Comparison of ENCODE assay signal across 12 cellular contexts in the genomic region with DNA sequence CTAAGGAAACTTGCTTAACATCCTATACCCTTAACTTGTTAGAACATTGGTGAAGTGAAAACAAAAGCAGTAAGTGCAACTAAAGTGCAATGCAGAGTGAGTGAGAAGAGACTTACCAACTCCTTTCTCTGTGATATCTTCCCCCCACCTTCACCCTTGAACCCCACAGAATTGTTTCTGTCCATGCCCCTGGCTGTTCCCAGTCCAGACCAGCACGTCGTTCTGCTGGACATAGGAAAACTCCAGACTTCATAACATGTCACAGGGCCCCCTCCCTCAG.
DNase-seq lines count a peak whose midpoint lies in the region; ATAC-seq and TF ChIP-seq lines count a peak whose summit lies in the region.
"Had no signal": no experiment of that assay in that cellular context is flagged by ENCODE, and none has a peak within 500 bp of the region (broad histone marks: within the 10 kb centered on the region; RNA-seq: fewer than 3 reads in every experiment).

No MANE protein-coding gene starts in this region.

- 77 to 80% methylated on average over 2 of the region's 2 CpGs for WGBS in heart right ventricle, 2 donors
- 94% methylated on average over 2 of the region's 2 CpGs for WGBS in suprapubic skin

- no peaks in the 10 kb centered on the region for H3K27me3 ChIP-seq in right atrium auricular region
- no peaks in the 10 kb centered on the region for H3K27me3 ChIP-seq in heart right ventricle
- H3K27me3 ChIP-seq in suprapubic skin = no peaks in the 10 kb centered on the region
- H3K27me3 ChIP-seq in neural progenitor cell = no peaks in the 10 kb centered on the region

- no peak overlapping the region for H3K9ac ChIP-seq in neural progenitor cell

- no peak overlapping the region for H3K4me2 ChIP-seq in neural progenitor cell

- POLR2A ChIA-PET in activated naive CD8-positive, alpha-beta T cell treated with anti-CD3 and anti-CD28 coated beads, Interleukin-2, amount 10 ng/mL, durations not matched to agents 7 days and 5 days (lab: Charles Lee) = interaction anchor here (0.5 to 32.0 kb wide), 7 partner anchors 11 to 610 kb away, joined by 3 to 652 read pairs (median 5); no protein-coding TSS in a partner anchor

- DNase-seq in right atrium auricular region (ENCODE audit: low spot score) (no peak), heart right ventricle (no peak), suprapubic skin (ENCODE audit: low spot score in 2 of 2) (no peak), neural progenitor cell (ENCODE audit: low spot score) (no peak), NOMO-1 (lab: John Stamatoyannopoulos, UW; ENCODE audit: unreplicated experiment in 2 of 2) (no peak)
- DNase-seq in activated naive CD8-positive, alpha-beta T cell treated with anti-CD3 and anti-CD28 coated beads, Interleukin-2, amount 10 ng/mL, durations not matched to agents 7 days and 5 days = no peak
- DNase-seq in activated CD4-positive, CD25-positive, alpha-beta regulatory T cell (lab: John Stamatoyannopoulos, UW) = no peak
- DNase-seq: DMS79 treated with DMSO at 0.1 percent for 48 hours; NCI-H187 treated with DMSO at 0.1 percent for 48 hours; stimulated activated CD4-positive, alpha-beta T cell treated with anti-CD3 and anti-CD28 coated beads, Interleukin-2, amount 100 ng/mL, for 24 hours; stimulated activated naive CD4-positive, alpha-beta T cell treated with Interleukin-2 at 50 U/mL for 16 hours had no signal

- H3K79me2 ChIP-seq in neural progenitor cell (ENCODE audit: low read depth) = no peaks in the 10 kb centered on the region

- no peaks in the 10 kb centered on the region for H3F3A ChIP-seq in neural progenitor cell (ENCODE audit: low read depth)

- no peak for ATAC-seq in heart right ventricle
- ATAC-seq in HG03354 (IDR thresholded peaks at IDR 0.05; ENCODE audit: poor library complexity, severe bottlenecking, unreplicated experiment) = peak; percentile 31
- no peak for ATAC-seq in activated naive CD8-positive, alpha-beta T cell treated with anti-CD3 and anti-CD28 coated beads, Interleukin-2, amount 10 ng/mL, durations not matched to agents 7 days and 5 days (ENCODE audit: low read depth)

- H3K4me3 ChIP-seq in right atrium auricular region (no peak overlapping the region), heart right ventricle (peak overlapping the region in 1 of 10 donors; percentile 16), suprapubic skin (no peak overlapping the region), neural progenitor cell (no peak overlapping the region)

- no peaks in the 10 kb centered on the region for H3K36me3 ChIP-seq in right atrium auricular region
- no peaks in the 10 kb centered on the region for H3K36me3 ChIP-seq in heart right ventricle
- H3K36me3 ChIP-seq in suprapubic skin = no peaks in the 10 kb centered on the region
- H3K36me3 ChIP-seq in neural progenitor cell = no peaks in the 10 kb centered on the region

- H3K27ac Mint-ChIP-seq in activated naive CD8-positive, alpha-beta T cell treated with anti-CD3 and anti-CD28 coated beads, Interleukin-2, amount 10 ng/mL, durations not matched to agents 7 days and 5 days = peak overlapping the region; percentile 93
- no peak overlapping the region for H3K27ac Mint-ChIP-seq in neural progenitor cell

- TF ChIP-seq POLR2A in suprapubic skin (IDR thresholded peaks at IDR 0.05) = no peak

- H3K4me1 Mint-ChIP-seq in activated naive CD8-positive, alpha-beta T cell treated with anti-CD3 and anti-CD28 coated beads, Interleukin-2, amount 10 ng/mL, durations not matched to agents 7 days and 5 days = peaks cover 9% of the 10 kb centered on the region
- H3K4me1 Mint-ChIP-seq in neural progenitor cell = peaks cover 27% of the 10 kb centered on the region

- no peaks in the 10 kb centered on the region for H3K9me3 ChIP-seq in right atrium auricular region
- H3K9me3 ChIP-seq in heart right ventricle = no peaks in the 10 kb centered on the region
- H3K9me3 ChIP-seq in suprapubic skin = no peaks in the 10 kb centered on the region
- H3K9me3 ChIP-seq in neural progenitor cell (ENCODE audit: low read depth) = no peaks in the 10 kb centered on the region

- peak overlapping the region; percentile 74 to 91 for H3K27ac ChIP-seq in right atrium auricular region
- H3K27ac ChIP-seq in heart right ventricle = peak overlapping the region in 3 of 10 donors; percentile 25 to 77 (median 44)
- H3K27ac ChIP-seq in suprapubic skin = peak overlapping the region; percentile 82
- no peak overlapping the region for H3K27ac ChIP-seq in neural progenitor cell

- intact Hi-C loops in heart right ventricle (cut with DNase I) = no loop called here

- H4K20me1 ChIP-seq in neural progenitor cell (ENCODE audit: low read depth) = no peaks in the 10 kb centered on the region

- H3K4me1 ChIP-seq in right atrium auricular region = peaks cover 0 to 50% of the 10 kb centered on the region in 2 donors
- H3K4me1 ChIP-seq in heart right ventricle = peaks cover 0 to 33% (median 4%) of the 10 kb centered on the region in 9 donors
- peaks cover 62% of the 10 kb centered on the region for H3K4me1 ChIP-seq in suprapubic skin
- H3K4me1 ChIP-seq in neural progenitor cell = peaks cover 7% of the 10 kb centered on the region

- no peak for TF ChIP-seq EP300 in suprapubic skin (IDR thresholded peaks at IDR 0.05)

- peaks cover 49% of the 10 kb centered on the region for H3K36me3 Mint-ChIP-seq in activated naive CD8-positive, alpha-beta T cell treated with anti-CD3 and anti-CD28 coated beads, Interleukin-2, amount 10 ng/mL, durations not matched to agents 7 days and 5 days
- H3K36me3 Mint-ChIP-seq in neural progenitor cell = no peaks in the 10 kb centered on the region

- H2AFZ ChIP-seq in neural progenitor cell (replicated peaks) = no peak overlapping the region

- TF ChIP-seq CTCF in right atrium auricular region (IDR thresholded peaks at IDR 0.05) (no peak), heart right ventricle (IDR thresholded peaks at IDR 0.05) (no peak), suprapubic skin (IDR thresholded peaks at IDR 0.05) (no peak), neural progenitor cell (IDR thresholded peaks at IDR 0.05) (no peak)

- H3K4me3 Mint-ChIP-seq in activated naive CD8-positive, alpha-beta T cell treated with anti-CD3 and anti-CD28 coated beads, Interleukin-2, amount 10 ng/mL, durations not matched to agents 7 days and 5 days = peak overlapping the region; percentile 90
- no peak overlapping the region for H3K4me3 Mint-ChIP-seq in neural progenitor cell

- no peaks in the 10 kb centered on the region for H3K9me3 Mint-ChIP-seq in activated naive CD8-positive, alpha-beta T cell treated with anti-CD3 and anti-CD28 coated beads, Interleukin-2, amount 10 ng/mL, durations not matched to agents 7 days and 5 days
- H3K9me3 Mint-ChIP-seq in neural progenitor cell = no peaks in the 10 kb centered on the region

- no peaks in the 10 kb centered on the region for H3K27me3 Mint-ChIP-seq in activated naive CD8-positive, alpha-beta T cell treated with anti-CD3 and anti-CD28 coated beads, Interleukin-2, amount 10 ng/mL, durations not matched to agents 7 days and 5 days
- H3K27me3 Mint-ChIP-seq in neural progenitor cell (ENCODE audit: insufficient read depth, low read depth) = peaks cover 10% of the 10 kb centered on the region
